1 cellular context compared by ENCODE assay signal in the genomic region with DNA sequence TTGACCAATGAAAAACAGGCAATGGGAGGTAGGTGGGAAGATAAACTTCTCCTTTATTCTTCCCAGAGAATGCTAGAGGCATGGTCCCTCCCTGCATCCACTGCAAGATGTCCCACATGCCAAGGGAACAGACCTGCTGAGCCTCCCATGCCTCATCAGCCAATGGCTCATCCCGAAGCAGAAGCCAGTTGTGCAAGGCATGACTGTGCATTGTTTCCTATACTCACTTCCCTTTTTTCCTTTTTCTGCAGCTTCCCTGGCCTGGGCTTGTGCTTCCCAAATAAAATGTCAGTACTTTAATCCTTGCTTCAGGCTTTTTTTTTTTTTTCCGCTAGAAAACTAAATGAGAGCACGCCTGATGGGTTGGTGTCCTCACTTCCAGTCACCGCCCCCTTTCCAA.
TF ChIP-seq lines count a peak whose summit lies in the region.

No MANE protein-coding gene starts in this region.

TF ChIP-seq in K562, 482 proteins besides CTCF, POLR2A, EP300 and RAD21 (continued from another document):
- TF ChIP-seq, protein P1, sequence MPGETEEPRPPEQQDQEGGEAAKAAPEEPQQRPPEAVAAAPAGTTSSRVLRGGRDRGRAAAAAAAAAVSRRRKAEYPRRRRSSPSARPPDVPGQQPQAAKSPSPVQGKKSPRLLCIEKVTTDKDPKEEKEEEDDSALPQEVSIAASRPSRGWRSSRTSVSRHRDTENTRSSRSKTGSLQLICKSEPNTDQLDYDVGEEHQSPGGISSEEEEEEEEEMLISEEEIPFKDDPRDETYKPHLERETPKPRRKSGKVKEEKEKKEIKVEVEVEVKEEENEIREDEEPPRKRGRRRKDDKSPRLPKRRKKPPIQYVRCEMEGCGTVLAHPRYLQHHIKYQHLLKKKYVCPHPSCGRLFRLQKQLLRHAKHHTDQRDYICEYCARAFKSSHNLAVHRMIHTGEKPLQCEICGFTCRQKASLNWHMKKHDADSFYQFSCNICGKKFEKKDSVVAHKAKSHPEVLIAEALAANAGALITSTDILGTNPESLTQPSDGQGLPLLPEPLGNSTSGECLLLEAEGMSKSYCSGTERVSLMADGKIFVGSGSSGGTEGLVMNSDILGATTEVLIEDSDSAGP (CRISPR knock-in tag; IDR thresholded peaks at IDR 0.05), result no peak
- no peak for TF ChIP-seq KDM1A (IDR thresholded peaks at IDR 0.05)
- no peak for TF ChIP-seq ZNF263 (CRISPR knock-in tag; IDR thresholded peaks at IDR 0.05; ENCODE audit: borderline replicate concordance)
- TF ChIP-seq SPI1 (IDR thresholded peaks at IDR 0.05; ENCODE audit: borderline replicate concordance, low read depth, low read length), result peak; percentile 99
- TF ChIP-seq ZNF589 (CRISPR knock-in tag; IDR thresholded peaks at IDR 0.05; ENCODE audit: low read depth), result no peak
- no peak for TF ChIP-seq ZNF764 (CRISPR knock-in tag; IDR thresholded peaks at IDR 0.05; ENCODE audit: low read depth)
- TF ChIP-seq KHSRP (IDR thresholded peaks at IDR 0.05), result no peak
- TF ChIP-seq, protein P2, sequence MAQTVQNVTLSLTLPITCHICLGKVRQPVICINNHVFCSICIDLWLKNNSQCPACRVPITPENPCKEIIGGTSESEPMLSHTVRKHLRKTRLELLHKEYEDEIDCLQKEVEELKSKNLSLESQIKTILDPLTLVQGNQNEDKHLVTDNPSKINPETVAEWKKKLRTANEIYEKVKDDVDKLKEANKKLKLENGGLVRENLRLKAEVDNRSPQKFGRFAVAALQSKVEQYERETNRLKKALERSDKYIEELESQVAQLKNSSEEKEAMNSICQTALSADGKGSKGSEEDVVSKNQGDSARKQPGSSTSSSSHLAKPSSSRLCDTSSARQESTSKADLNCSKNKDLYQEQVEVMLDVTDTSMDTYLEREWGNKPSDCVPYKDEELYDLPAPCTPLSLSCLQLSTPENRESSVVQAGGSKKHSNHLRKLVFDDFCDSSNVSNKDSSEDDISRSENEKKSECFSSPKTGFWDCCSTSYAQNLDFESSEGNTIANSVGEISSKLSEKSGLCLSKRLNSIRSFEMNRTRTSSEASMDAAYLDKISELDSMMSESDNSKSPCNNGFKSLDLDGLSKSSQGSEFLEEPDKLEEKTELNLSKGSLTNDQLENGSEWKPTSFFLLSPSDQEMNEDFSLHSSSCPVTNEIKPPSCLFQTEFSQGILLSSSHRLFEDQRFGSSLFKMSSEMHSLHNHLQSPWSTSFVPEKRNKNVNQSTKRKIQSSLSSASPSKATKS (CRISPR knock-in tag; IDR thresholded peaks at IDR 0.05), result no peak
- TF ChIP-seq MECOM (CRISPR knock-in tag; IDR thresholded peaks at IDR 0.05), result no peak
